ENCODE assay signal across 1 cellular context in the genomic region with DNA sequence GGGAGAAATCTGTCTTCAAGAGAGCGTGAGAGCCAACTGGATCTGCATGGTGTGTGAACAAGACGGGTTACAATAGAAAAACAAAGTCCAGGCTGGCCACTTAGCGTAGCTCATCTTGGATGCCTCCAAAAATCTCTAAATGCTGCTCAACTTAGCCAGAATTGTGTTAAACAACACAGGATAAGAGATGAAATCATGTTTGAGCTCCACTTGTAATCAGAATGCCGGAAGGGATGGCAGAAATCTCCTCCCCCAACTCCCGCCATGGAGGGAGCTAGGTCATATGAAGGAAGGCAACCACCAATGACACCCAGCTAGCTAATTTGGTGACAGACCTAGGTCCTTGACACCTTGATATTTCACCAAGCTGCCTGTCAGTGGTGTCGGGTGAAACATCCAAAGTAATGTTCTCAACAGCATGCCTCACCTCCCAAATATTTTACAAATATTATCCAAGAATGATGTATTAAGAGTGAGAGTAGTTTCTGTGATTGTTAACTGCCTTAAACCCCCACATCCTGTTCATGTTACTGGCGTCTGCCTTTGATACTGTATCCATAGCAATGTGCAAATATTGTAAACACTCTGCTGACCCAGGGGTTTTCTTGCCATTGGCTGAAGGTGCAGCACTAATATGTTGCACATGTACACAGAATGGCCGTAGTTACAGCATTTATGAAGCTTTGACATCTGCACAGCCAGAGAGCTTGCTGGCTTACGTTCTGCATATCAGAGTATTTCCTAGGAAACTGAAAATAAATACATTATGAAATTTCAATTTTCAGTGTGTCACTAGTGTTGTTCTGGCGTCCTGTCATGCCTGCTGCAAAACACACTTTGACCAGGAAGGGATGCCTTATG.
TF ChIP-seq lines count a peak whose summit lies in the region.

No MANE protein-coding gene starts in this region.

TF ChIP-seq in GM12878, 131 proteins besides CTCF, POLR2A, EP300 and RAD21 (continued from another document):
- TF ChIP-seq, protein P1, sequence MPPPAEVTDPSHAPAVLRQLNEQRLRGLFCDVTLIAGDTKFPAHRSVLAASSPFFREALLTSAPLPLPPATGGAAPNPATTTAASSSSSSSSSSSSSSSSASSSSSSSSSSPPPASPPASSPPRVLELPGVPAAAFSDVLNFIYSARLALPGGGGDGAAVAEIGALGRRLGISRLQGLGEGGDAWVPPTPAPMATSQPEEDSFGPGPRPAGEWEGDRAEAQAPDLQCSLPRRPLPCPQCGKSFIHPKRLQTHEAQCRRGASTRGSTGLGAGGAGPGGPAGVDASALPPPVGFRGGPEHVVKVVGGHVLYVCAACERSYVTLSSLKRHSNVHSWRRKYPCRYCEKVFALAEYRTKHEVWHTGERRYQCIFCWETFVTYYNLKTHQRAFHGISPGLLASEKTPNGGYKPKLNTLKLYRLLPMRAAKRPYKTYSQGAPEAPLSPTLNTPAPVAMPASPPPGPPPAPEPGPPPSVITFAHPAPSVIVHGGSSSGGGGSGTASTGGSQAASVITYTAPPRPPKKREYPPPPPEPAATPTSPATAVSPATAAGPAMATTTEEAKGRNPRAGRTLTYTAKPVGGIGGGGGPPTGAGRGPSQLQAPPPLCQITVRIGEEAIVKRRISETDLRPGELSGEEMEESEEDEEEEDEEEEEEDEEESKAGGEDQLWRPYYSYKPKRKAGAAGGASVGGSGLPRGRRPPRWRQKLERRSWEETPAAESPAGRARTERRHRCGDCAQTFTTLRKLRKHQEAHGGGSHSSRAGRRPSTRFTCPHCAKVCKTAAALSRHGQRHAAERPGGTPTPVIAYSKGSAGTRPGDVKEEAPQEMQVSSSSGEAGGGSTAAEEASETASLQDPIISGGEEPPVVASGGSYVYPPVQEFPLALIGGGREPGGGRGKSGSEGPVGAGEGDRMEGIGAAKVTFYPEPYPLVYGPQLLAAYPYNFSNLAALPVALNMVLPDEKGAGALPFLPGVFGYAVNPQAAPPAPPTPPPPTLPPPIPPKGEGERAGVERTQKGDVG (CRISPR knock-in tag; IDR thresholded peaks at IDR 0.05): no peak
- no peak for TF ChIP-seq ZNF217 (IDR thresholded peaks at IDR 0.05)
- no peak for TF ChIP-seq CBFB (IDR thresholded peaks at IDR 0.05; ENCODE audit: low read depth)
- no peak for TF ChIP-seq JUND (IDR thresholded peaks at IDR 0.05; ENCODE audit: low read depth, low read length)
- TF ChIP-seq STAT1 (conservative IDR thresholded peaks at IDR 0.05): no peak
- no peak for TF ChIP-seq KLF5 (IDR thresholded peaks at IDR 0.05; ENCODE audit: partially characterized antibody)
- TF ChIP-seq TCF12 (IDR thresholded peaks at IDR 0.05; ENCODE audit: low read depth, low read length): no peak
- no peak for TF ChIP-seq IKZF1 (conservative IDR thresholded peaks at IDR 0.05)
- TF ChIP-seq CEBPB (IDR thresholded peaks at IDR 0.05; ENCODE audit: borderline replicate concordance in 1 of 2, low read depth in 2 of 2, low read length in 2 of 2): no peak
- no peak for TF ChIP-seq GATAD2B (conservative IDR thresholded peaks at IDR 0.05; ENCODE audit: low read depth)
- no peak for TF ChIP-seq ZNF207 (IDR thresholded peaks at IDR 0.05; ENCODE audit: borderline replicate concordance)
- no peak for TF ChIP-seq EGR1 (IDR thresholded peaks at IDR 0.05; ENCODE audit: borderline replicate concordance in 1 of 2, low read depth in 2 of 2, low read length in 2 of 2)
- TF ChIP-seq, protein P2, sequence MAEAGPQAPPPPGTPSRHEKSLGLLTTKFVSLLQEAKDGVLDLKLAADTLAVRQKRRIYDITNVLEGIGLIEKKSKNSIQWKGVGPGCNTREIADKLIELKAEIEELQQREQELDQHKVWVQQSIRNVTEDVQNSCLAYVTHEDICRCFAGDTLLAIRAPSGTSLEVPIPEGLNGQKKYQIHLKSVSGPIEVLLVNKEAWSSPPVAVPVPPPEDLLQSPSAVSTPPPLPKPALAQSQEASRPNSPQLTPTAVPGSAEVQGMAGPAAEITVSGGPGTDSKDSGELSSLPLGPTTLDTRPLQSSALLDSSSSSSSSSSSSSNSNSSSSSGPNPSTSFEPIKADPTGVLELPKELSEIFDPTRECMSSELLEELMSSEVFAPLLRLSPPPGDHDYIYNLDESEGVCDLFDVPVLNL (IDR thresholded peaks at IDR 0.05; ENCODE audit: low read depth, low read length): no peak
- TF ChIP-seq CUX1 (IDR thresholded peaks at IDR 0.05; ENCODE audit: insufficient replicate concordance, low read depth, low read length): no peak
- TF ChIP-seq SMC3 (IDR thresholded peaks at IDR 0.05; ENCODE audit: borderline replicate concordance, low read length): no peak
- TF ChIP-seq ESRRA (IDR thresholded peaks at IDR 0.05; ENCODE audit: low read length): no peak
- no peak for TF ChIP-seq RAD51 (IDR thresholded peaks at IDR 0.05)
- TF ChIP-seq NRF1 (conservative IDR thresholded peaks at IDR 0.05; ENCODE audit: low read depth, low read length): no peak
- no peak for TF ChIP-seq BACH1 (IDR thresholded peaks at IDR 0.05; ENCODE audit: borderline replicate concordance)
